Comparison of ENCODE assay signal across 8 cellular contexts in the genomic region with DNA sequence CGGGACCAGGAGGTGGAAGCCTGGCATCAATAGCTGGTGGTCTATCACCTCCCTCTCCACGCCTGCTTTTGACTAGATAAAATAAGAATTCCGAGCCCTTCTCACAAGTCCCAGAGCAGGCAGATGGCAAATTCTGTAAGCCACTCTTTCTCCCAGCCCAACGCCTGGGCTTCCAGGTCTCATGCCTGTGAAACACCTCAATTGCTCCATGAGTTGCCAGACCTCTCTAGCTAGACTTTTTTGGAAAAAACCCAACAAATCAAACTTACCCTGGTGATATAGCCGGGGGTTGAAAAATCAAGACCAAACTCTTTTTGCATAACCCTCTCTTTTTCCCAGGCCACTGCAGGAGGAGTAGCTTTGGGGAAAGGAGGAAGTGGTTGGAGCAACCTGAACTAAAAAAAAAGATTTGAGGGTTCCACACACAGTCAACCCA. TPM values are rescaled to one million over a fixed set of nuclear protein-coding genes. Genes with fewer than 3 reads are reported as not detected.
DNase-seq lines count a peak whose midpoint lies in the region; ATAC-seq and TF ChIP-seq lines count a peak whose summit lies in the region.

No MANE protein-coding gene starts in this region.

- H3K27me3 ChIP-seq in heart left ventricle = no peaks in the 10 kb centered on the region
- H3K27me3 ChIP-seq in breast epithelium = no peaks in the 10 kb centered on the region
- H3K27me3 ChIP-seq in vagina = no peaks in the 10 kb centered on the region

- H3K27ac Mint-ChIP-seq in mesothelial cell of epicardium = peak overlapping the region; percentile 98

- DNase-seq in heart left ventricle (no peak), cardiac septum (ENCODE audit: low spot score) (no peak), breast epithelium (ENCODE audit: low spot score in 2 of 2) (no peak), mesothelial cell of epicardium (ENCODE audit: low spot score in 2 of 2, unreplicated experiment in 2 of 2) (no peak), vagina (ENCODE audit: extremely low spot score in 2 of 2) (no peak), NCI-H1694 treated with DMSO at 0.1 percent for 48 hours (lab: John Stamatoyannopoulos, UW) (no peak), RPMI8226 (no peak)

- ATAC-seq in heart left ventricle (peak in 1 of 4 donors; percentile 5), HG03108 (IDR thresholded peaks at IDR 0.05; ENCODE audit: unreplicated experiment) (no peak)

- H3K36me3 ChIP-seq in heart left ventricle (peaks cover 0 to 44% (median 28%) of the 10 kb centered on the region in 9 donors), breast epithelium (no peaks in the 10 kb centered on the region), vagina (no peaks in the 10 kb centered on the region)

- intact Hi-C loops in heart left ventricle (cut with DNase I) (loop anchor here in 5 of 10 donors (2.0 kb wide), 3 partner anchors 31 to 41 kb away; no protein-coding TSS in a partner anchor), cardiac septum (cut with DNase I) (loop anchor here (1.0 kb wide), 2 partner anchors 8 to 40 kb away; no protein-coding TSS in a partner anchor), breast epithelium (cut with DNase I; ENCODE audit: low total_unique reads) (no loop called here), vagina (cut with DNase I) (loop anchor here (5.0 kb wide), 1 partner anchor 264 kb away; no protein-coding TSS in a partner anchor)

- H3K27ac ChIP-seq in heart left ventricle (peak overlapping the region; percentile 83 to 100 (median 100)), breast epithelium (peak overlapping the region; percentile 97 to 100), vagina (peak overlapping the region; percentile 98)

- H3K36me3 Mint-ChIP-seq in mesothelial cell of epicardium = peaks cover 6% of the 10 kb centered on the region

- H3K4me3 ChIP-seq in heart left ventricle (peak overlapping the region in 11 of 12 donors; percentile 13 to 100 (median 49)), breast epithelium (peak overlapping the region; percentile 37 to 63 (median 48)), vagina (peak overlapping the region; percentile 43 to 48)

- H3K4me1 Mint-ChIP-seq in mesothelial cell of epicardium = peaks cover 57% of the 10 kb centered on the region

- 30 to 38% (median 31%) methylated on average over 3 to 5 of the region's 5 CpGs for WGBS in heart left ventricle, 4 donors

- peak overlapping the region; percentile 60 for H3K4me3 Mint-ChIP-seq in mesothelial cell of epicardium

- H3K27me3 Mint-ChIP-seq in mesothelial cell of epicardium (ENCODE audit: low read depth) = peaks cover 1% of the 10 kb centered on the region

- TF ChIP-seq CTCF in heart left ventricle (IDR thresholded peaks at IDR 0.05) = no peak
- TF ChIP-seq CTCF in breast epithelium (IDR thresholded peaks at IDR 0.05) = no peak
- no peak for TF ChIP-seq CTCF in mesothelial cell of epicardium (IDR thresholded peaks at IDR 0.05; ENCODE audit: unreplicated experiment)
- TF ChIP-seq CTCF in vagina (IDR thresholded peaks at IDR 0.05) = no peak

- H3K9me3 ChIP-seq in heart left ventricle = no peaks in the 10 kb centered on the region
- H3K9me3 ChIP-seq in breast epithelium = no peaks in the 10 kb centered on the region
- H3K9me3 ChIP-seq in vagina = no peaks in the 10 kb centered on the region

- no peaks in the 10 kb centered on the region for H3K9me3 Mint-ChIP-seq in mesothelial cell of epicardium

- H3K4me1 ChIP-seq in heart left ventricle (peaks cover 10 to 92% (median 67%) of the 10 kb centered on the region in 12 donors), breast epithelium (peaks cover 23 to 42% of the 10 kb centered on the region in 2 donors), vagina (peaks cover 77% of the 10 kb centered on the region)

- TF ChIP-seq POLR2A in heart left ventricle (IDR thresholded peaks at IDR 0.05) (no peak), breast epithelium (IDR thresholded peaks at IDR 0.05) (no peak), vagina (IDR thresholded peaks at IDR 0.05) (no peak)

RNA-seq across cellular contexts. Expression of gene BHLHE40, which starts 7.0 kb away (rescaled TPM):
- total RNA-seq in heart left ventricle (100 to 1,000 TPM in 1 of 9 donors, 10 to 100 TPM in 7, 1 to 10 TPM in 1; 8.5 to 109 (median 37.4) TPM), cardiac septum (71.5 TPM), breast epithelium (100 to 1,000 TPM in 2 of 3 donors, 10 to 100 TPM in 1; 13.8 to 177 (median 135) TPM), mesothelial cell of epicardium (31.9 to 37.6 TPM (median 35.4 TPM) in 3 replicates), vagina (347 TPM)
- polyA plus RNA-seq in heart left ventricle = 10 to 100 TPM; 10.7 to 12.5 TPM
